In genomic region chr11:113242767-113243397, GRCh38 we compare ENCODE assay signal across 8 cellular contexts.
DNase-seq lines count a peak whose midpoint lies in the region; ATAC-seq and TF ChIP-seq lines count a peak whose summit lies in the region.

No MANE protein-coding gene starts in this region.

- H3K27ac ChIP-seq in RWPE1, result no peak overlapping the region

- peak overlapping the region; percentile 58 for H3K4me3 Mint-ChIP-seq in activated naive CD8-positive, alpha-beta T cell treated with anti-CD3 and anti-CD28 coated beads, Interleukin-2, amount 50 U/mL, for 24 hours

- no peak for TF ChIP-seq CTCF in RWPE1 (conservative IDR thresholded peaks at IDR 0.05; ENCODE audit: low read depth)

- no peaks in the 10 kb centered on the region for H3K36me3 Mint-ChIP-seq in activated naive CD8-positive, alpha-beta T cell treated with anti-CD3 and anti-CD28 coated beads, Interleukin-2, amount 50 U/mL, for 24 hours (ENCODE audit: low read depth)

- H3K27ac Mint-ChIP-seq in activated naive CD8-positive, alpha-beta T cell treated with anti-CD3 and anti-CD28 coated beads, Interleukin-2, amount 50 U/mL, for 24 hours, result no peak overlapping the region

- peak; percentile 68 for ATAC-seq in activated naive CD8-positive, alpha-beta T cell treated with anti-CD3 and anti-CD28 coated beads, Interleukin-2, amount 50 U/mL, for 24 hours
- ATAC-seq in GM19395 (IDR thresholded peaks at IDR 0.05; ENCODE audit: unreplicated experiment), result no peak
- no peak for ATAC-seq in GM19035 (IDR thresholded peaks at IDR 0.05; ENCODE audit: unreplicated experiment)

- CTCF ChIA-PET in RWPE1 (lab: Yijun Ruan, JAX), result no interaction called here

- POLR2A ChIA-PET in RWPE1 (lab: Yijun Ruan, JAX; ENCODE audit: low non-redundant PET), result no interaction called here

- H3K27me3 Mint-ChIP-seq in activated naive CD8-positive, alpha-beta T cell treated with anti-CD3 and anti-CD28 coated beads, Interleukin-2, amount 50 U/mL, for 24 hours, result peaks cover 35% of the 10 kb centered on the region

- H3K4me1 Mint-ChIP-seq in activated naive CD8-positive, alpha-beta T cell treated with anti-CD3 and anti-CD28 coated beads, Interleukin-2, amount 50 U/mL, for 24 hours, result peaks cover 11% of the 10 kb centered on the region

- H3K9me3 Mint-ChIP-seq in activated naive CD8-positive, alpha-beta T cell treated with anti-CD3 and anti-CD28 coated beads, Interleukin-2, amount 50 U/mL, for 24 hours, result no peaks in the 10 kb centered on the region

- DNase-seq in H4 (ENCODE audit: low spot score) (peak; percentile 41), hippocampal formation (lab: John Stamatoyannopoulos, UW) (peak; percentile 62), RWPE1 (ENCODE audit: low spot score) (no peak), NCI-H748 treated with DMSO at 0.1 percent for 48 hours (lab: John Stamatoyannopoulos, UW) (no peak)
- DNase-seq in activated naive CD8-positive, alpha-beta T cell treated with anti-CD3 and anti-CD28 coated beads, Interleukin-2, amount 50 U/mL, for 24 hours, result peak; percentile 8
- peak; percentile 38 for DNase-seq in stimulated activated CD8-positive, alpha-beta memory T cell treated with anti-CD3 and anti-CD28 coated beads, Interleukin-4, amount 100 ng/mL, for 48 hours

Comparison
In these comparisons a context has a peak if more than half of its experiments do, and no peak if none do; other contexts are left out.
1. DNase-seq: peak in H4 (single experiment), activated naive CD8-positive, alpha-beta T cell treated with anti-CD3 and anti-CD28 coated beads, Interleukin-2, amount 50 U/mL, for 24 hours (single experiment), hippocampal formation (2 of 2) and stimulated activated CD8-positive, alpha-beta memory T cell treated with anti-CD3 and anti-CD28 coated beads, Interleukin-4, amount 100 ng/mL, for 48 hours (single experiment); none in RWPE1 (single experiment) and NCI-H748 treated with DMSO at 0.1 percent for 48 hours (single experiment).